ENCODE assay signal across 1 cellular context in the genomic region with DNA sequence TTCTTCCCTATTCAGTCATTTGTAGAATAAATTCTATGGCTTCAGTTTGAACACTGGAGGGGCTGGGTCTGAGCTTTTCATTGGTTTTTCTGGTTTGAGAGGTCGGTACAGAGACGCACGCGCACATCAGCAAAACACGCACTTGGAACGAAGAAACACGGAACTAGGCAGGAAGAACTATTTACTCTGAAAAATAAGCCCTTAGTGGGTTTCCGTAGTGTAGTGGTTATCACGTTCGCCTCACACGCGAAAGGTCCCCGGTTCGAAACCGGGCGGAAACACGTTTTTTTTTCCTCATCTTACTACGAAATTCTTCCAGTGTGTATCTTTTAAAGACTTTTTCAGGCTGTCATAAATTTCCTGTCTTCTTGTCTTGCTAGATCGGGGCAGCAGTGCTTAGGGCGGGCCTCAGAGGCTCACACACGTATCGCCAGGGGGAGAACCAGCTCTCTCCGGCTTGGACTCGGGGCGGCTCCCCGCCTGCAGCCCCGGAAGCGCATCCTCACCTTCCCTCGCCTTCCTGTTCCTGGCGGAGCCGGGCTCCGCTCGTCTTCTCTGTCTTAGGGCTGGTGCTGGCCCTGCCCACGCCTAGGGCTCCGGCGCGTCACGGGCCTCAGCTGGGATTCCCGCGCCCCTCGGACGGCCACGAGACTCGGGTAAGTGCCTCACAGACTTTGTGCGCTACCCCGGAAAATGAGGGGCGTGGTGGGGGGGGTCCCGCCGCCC.
A peak's percentile ranks its signal among the peaks of the same experiment; 100 is the strongest.
TF ChIP-seq lines count a peak whose summit lies in the region.

Gene HMGN4 (plus strand): TSS at position 521 of the 726 bp plus-strand sequence. CDS start 6,841 bp downstream, outside the sequence.

TF ChIP-seq in HepG2, 621 proteins besides CTCF, POLR2A, EP300 and RAD21 (continued from another document and continues in another):
- TF ChIP-seq CREB3 (CRISPR knock-in tag; IDR thresholded peaks at IDR 0.05) (peak; percentile 49; the same call in 1 of the 2 replicates), HNRNPK (IDR thresholded peaks at IDR 0.05; ENCODE audit: low read depth, low read length, poor library complexity, severe bottlenecking) (peak; percentile 61), PAWR (CRISPR knock-in tag; IDR thresholded peaks at IDR 0.05; ENCODE audit: borderline replicate concordance) (no peak), MTF1 (CRISPR knock-in tag; IDR thresholded peaks at IDR 0.05) (peak; percentile 62; the same call in 1 of the 2 replicates), NFYC (CRISPR knock-in tag; IDR thresholded peaks at IDR 0.05) (no peak), ZNF629 (CRISPR knock-in tag; conservative IDR thresholded peaks at IDR 0.05) (peak; percentile 88), CC2D1A (CRISPR knock-in tag; IDR thresholded peaks at IDR 0.05) (no peak), ZNF619 (CRISPR knock-in tag; IDR thresholded peaks at IDR 0.05) (peak; percentile 57; the same call in 1 of the 2 replicates), ZKSCAN1 (IDR thresholded peaks at IDR 0.05; ENCODE audit: low read length) (no peak; the same call in 1 of the 2 replicates), ZNF318 (CRISPR knock-in tag; IDR thresholded peaks at IDR 0.05) (no peak), ZFP36L1 (CRISPR knock-in tag; IDR thresholded peaks at IDR 0.05) (no peak), ZC3H13 (CRISPR knock-in tag; IDR thresholded peaks at IDR 0.05) (0 out of 2 replicates have a peak, but pooled peaks have one; percentile 9), UBTF (CRISPR knock-in tag; IDR thresholded peaks at IDR 0.05) (peak; percentile 96), PAXIP1 (CRISPR knock-in tag; conservative IDR thresholded peaks at IDR 0.05) (no peak), ZNF749 (CRISPR knock-in tag; IDR thresholded peaks at IDR 0.05; ENCODE audit: borderline replicate concordance) (peak; percentile 63), ZNF3 (CRISPR knock-in tag; IDR thresholded peaks at IDR 0.05) (no peak), NR2F2 (IDR thresholded peaks at IDR 0.05; ENCODE audit: borderline replicate concordance, low read depth) (no peak), ZNF713 (CRISPR knock-in tag; IDR thresholded peaks at IDR 0.05) (no peak), TMF1 (CRISPR knock-in tag; IDR thresholded peaks at IDR 0.05; ENCODE audit: low read depth) (no peak), TOPORS (CRISPR knock-in tag; IDR thresholded peaks at IDR 0.05) (no peak; the same call in 1 of the 2 replicates), ZNF331 (CRISPR knock-in tag; IDR thresholded peaks at IDR 0.05) (peak; percentile 29; the same call in 1 of the 2 replicates), SIN3A (IDR thresholded peaks at IDR 0.05; ENCODE audit: borderline replicate concordance, low read depth, low read length) (no peak; the same call in 1 of the 2 replicates), EEA1 (CRISPR knock-in tag; IDR thresholded peaks at IDR 0.05; ENCODE audit: borderline replicate concordance) (no peak; the same call in 1 of the 2 replicates), MLXIP (CRISPR knock-in tag; IDR thresholded peaks at IDR 0.05; ENCODE audit: borderline replicate concordance) (no peak)
- TF ChIP-seq, protein P1, sequence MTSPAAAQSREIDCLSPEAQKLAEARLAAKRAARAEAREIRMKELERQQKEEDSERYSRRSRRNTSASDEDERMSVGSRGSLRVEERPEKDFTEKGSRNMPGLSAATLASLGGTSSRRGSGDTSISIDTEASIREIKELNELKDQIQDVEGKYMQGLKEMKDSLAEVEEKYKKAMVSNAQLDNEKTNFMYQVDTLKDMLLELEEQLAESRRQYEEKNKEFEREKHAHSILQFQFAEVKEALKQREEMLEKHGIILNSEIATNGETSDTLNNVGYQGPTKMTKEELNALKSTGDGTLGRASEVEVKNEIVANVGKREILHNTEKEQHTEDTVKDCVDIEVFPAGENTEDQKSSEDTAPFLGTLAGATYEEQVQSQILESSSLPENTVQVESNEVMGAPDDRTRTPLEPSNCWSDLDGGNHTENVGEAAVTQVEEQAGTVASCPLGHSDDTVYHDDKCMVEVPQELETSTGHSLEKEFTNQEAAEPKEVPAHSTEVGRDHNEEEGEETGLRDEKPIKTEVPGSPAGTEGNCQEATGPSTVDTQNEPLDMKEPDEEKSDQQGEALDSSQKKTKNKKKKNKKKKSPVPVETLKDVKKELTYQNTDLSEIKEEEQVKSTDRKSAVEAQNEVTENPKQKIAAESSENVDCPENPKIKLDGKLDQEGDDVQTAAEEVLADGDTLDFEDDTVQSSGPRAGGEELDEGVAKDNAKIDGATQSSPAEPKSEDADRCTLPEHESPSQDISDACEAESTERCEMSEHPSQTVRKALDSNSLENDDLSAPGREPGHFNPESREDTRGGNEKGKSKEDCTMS (CRISPR knock-in tag; conservative IDR thresholded peaks at IDR 0.05): no peak
- TF ChIP-seq, protein P2, sequence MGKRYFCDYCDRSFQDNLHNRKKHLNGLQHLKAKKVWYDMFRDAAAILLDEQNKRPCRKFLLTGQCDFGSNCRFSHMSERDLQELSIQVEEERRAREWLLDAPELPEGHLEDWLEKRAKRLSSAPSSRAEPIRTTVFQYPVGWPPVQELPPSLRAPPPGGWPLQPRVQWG (CRISPR knock-in tag; IDR thresholded peaks at IDR 0.05; ENCODE audit: borderline replicate concordance, low read depth): no peak
- TF ChIP-seq, protein P3, sequence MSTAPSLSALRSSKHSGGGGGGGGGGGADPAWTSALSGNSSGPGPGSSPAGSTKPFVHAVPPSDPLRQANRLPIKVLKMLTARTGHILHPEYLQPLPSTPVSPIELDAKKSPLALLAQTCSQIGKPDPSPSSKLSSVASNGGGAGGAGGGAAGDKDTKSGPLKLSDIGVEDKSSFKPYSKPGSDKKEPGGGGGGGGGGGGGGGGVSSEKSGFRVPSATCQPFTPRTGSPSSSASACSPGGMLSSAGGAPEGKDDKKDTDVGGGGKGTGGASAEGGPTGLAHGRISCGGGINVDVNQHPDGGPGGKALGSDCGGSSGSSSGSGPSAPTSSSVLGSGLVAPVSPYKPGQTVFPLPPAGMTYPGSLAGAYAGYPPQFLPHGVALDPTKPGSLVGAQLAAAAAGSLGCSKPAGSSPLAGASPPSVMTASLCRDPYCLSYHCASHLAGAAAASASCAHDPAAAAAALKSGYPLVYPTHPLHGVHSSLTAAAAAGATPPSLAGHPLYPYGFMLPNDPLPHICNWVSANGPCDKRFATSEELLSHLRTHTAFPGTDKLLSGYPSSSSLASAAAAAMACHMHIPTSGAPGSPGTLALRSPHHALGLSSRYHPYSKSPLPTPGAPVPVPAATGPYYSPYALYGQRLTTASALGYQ (CRISPR knock-in tag; IDR thresholded peaks at IDR 0.05): peak; percentile 71
